In the genomic region with DNA sequence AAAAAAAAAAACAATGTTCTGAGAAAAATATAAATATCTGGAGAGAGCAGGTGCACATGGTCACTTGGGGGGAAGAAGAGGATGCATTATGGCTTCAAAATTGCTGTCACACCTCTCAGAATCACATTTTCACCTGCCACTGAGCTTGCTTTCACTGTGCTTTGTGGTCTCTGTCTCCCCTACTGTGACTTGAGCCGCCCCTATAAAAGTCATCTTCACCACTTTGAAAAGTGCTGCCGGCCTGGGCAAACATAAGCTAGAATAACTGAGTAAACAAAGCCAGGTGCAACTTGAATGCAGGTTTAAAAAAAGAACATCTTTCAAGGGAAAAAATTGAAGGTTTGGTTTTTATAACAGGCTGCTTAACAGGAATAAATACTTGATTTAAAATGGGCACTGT, we compare ENCODE assay signal across 23 cellular contexts.
A peak's percentile ranks its signal among the peaks of the same experiment; 100 is the strongest.
DNase-seq lines count a peak whose midpoint lies in the region; ATAC-seq and TF ChIP-seq lines count a peak whose summit lies in the region.
"Had no signal": no experiment of that assay in that cellular context is flagged by ENCODE, and none has a peak within 500 bp of the region (broad histone marks: within the 10 kb centered on the region; RNA-seq: fewer than 3 reads in every experiment).

No MANE protein-coding gene starts in this region.

- no peak overlapping the region for H3K4me3 ChIP-seq in tibial artery
- H3K4me3 ChIP-seq: lung, spleen, tibial nerve had no signal

- DNase-seq in NCI-H1092 treated with DMSO at 0.1 percent for 48 hours (lab: John Stamatoyannopoulos, UW) (peak; percentile 97), NCI-H2081 (lab: John Stamatoyannopoulos, UW) (peak; percentile 96 to 99), NCI-H510A (lab: John Stamatoyannopoulos, UW) (peak; percentile 82), left kidney (ENCODE audit: low read depth, low spot score) (peak; percentile 72), tibial artery (no peak), posterior vena cava (ENCODE audit: low spot score) (no peak), sciatic nerve (ENCODE audit: low spot score) (no peak)
- DNase-seq: activated CD4-positive, alpha-beta T cell treated with anti-CD3 and anti-CD28 coated beads for 36 hours; CD8-positive, alpha-beta T cell; EL; HFFc6; NCI-H226; retina; spleen; stimulated activated CD4-positive, alpha-beta T cell treated with anti-CD3 and anti-CD28 coated beads, Interleukin-4, amount 100 ng/mL, for 24 hours; T-cell had no signal

- no peak overlapping the region for H3K27ac ChIP-seq in tibial artery
- H3K27ac ChIP-seq: spleen, tibial nerve had no signal

- TF ChIP-seq CTCF in tibial artery (IDR thresholded peaks at IDR 0.05) = no peak

- H3K9me3 ChIP-seq in tibial artery = no peaks in the 10 kb centered on the region
- H3K9me3 ChIP-seq: spleen, tibial nerve had no signal

- intact Hi-C loops in tibial artery (cut with DNase I; ENCODE audit: low total_unique reads) (no loop called here), posterior vena cava (cut with DNase I) (no loop called here), sciatic nerve (cut with DNase I) (no loop called here)

- H3K27me3 ChIP-seq in tibial artery = no peaks in the 10 kb centered on the region
- H3K27me3 ChIP-seq: spleen, tibial nerve had no signal

- H3K4me1 ChIP-seq in tibial artery = no peaks in the 10 kb centered on the region
- H3K4me1 ChIP-seq: spleen, tibial nerve had no signal

- H3K36me3 ChIP-seq in tibial artery = no peaks in the 10 kb centered on the region
- H3K36me3 ChIP-seq: spleen, tibial nerve had no signal

- ATAC-seq in GM21737 (IDR thresholded peaks at IDR 0.05; ENCODE audit: unreplicated experiment) (no peak), sciatic nerve (no peak)
- ATAC-seq: activated CD4-positive, alpha-beta T cell treated with anti-CD3 and anti-CD28 coated beads for 36 hours; activated naive CD4-positive, alpha-beta T cell treated with anti-CD3 and anti-CD28 coated beads, Interleukin-2, amount 50 U/mL, for 72 hours; CD8-positive, alpha-beta T cell; esophagus mucosa; HepG2; Right ventricle myocardium inferior; T-cell had no signal

Comparison
In these comparisons a context has a peak if more than half of its experiments do, and no peak if none do; other contexts are left out.
1. DNase-seq: peak in NCI-H1092 treated with DMSO at 0.1 percent for 48 hours (single experiment), NCI-H2081 (2 of 2), NCI-H510A (single experiment) and left kidney (single experiment); none in tibial artery (0 of 2), posterior vena cava (single experiment) and sciatic nerve (single experiment).